ENCODE assay signal across 13 cellular contexts in genomic region chr18:3790702-3791101, GRCh38.
A peak's percentile ranks its signal among the peaks of the same experiment; 100 is the strongest.
DNase-seq lines count a peak whose midpoint lies in the region; ATAC-seq and TF ChIP-seq lines count a peak whose summit lies in the region.
"Had no signal": no experiment of that assay in that cellular context is flagged by ENCODE, and none has a peak within 500 bp of the region (broad histone marks: within the 10 kb centered on the region; RNA-seq: fewer than 3 reads in every experiment).

No MANE protein-coding gene starts in this region.

- no peaks in the 10 kb centered on the region for H3K27me3 ChIP-seq in tibial artery
- H3K27me3 ChIP-seq: tibial nerve had no signal

- no peaks in the 10 kb centered on the region for H3K9me3 ChIP-seq in tibial artery
- H3K9me3 ChIP-seq: tibial nerve had no signal

- DNase-seq in COLO668 (lab: John Stamatoyannopoulos, UW; ENCODE audit: unreplicated experiment), result peak; percentile 32
- peak; percentile 90 for DNase-seq in MV-4-11 (lab: John Stamatoyannopoulos, UW)
- peak; percentile 81 for DNase-seq in NOMO-1 treated with DMSO at 0.1 percent for 48 hours (lab: John Stamatoyannopoulos, UW; ENCODE audit: unreplicated experiment)
- DNase-seq in fibroblast of the aortic adventitia (ENCODE audit: low read depth), result peak; percentile 53
- DNase-seq in NCI-H1048 (lab: John Stamatoyannopoulos, UW), result no peak
- no peak for DNase-seq in tibial artery
- DNase-seq: activated CD4-positive, alpha-beta T cell treated with anti-CD3 and anti-CD28 coated beads for 4 hours; activated T-cell treated with anti-CD3 and anti-CD28 coated beads, Interleukin-2, amount 50 U/mL, for 48 hours; amygdala; NCI-H2029 treated with DMSO at 0.1 percent for 48 hours had no signal

- H3K36me3 ChIP-seq in tibial artery, result no peaks in the 10 kb centered on the region
- H3K36me3 ChIP-seq: tibial nerve had no signal

- H3K4me3 ChIP-seq in fibroblast of the aortic adventitia (ENCODE audit: low read depth, low read length), result no peak overlapping the region
- H3K4me3 ChIP-seq in tibial artery, result no peak overlapping the region
- H3K4me3 ChIP-seq: tibial nerve had no signal

- ATAC-seq in GM19467 (IDR thresholded peaks at IDR 0.05; ENCODE audit: unreplicated experiment), result no peak
- ATAC-seq in HG02973 (IDR thresholded peaks at IDR 0.05; ENCODE audit: unreplicated experiment), result no peak

- no peaks in the 10 kb centered on the region for H3K4me1 ChIP-seq in tibial artery
- H3K4me1 ChIP-seq: tibial nerve had no signal

- no peak for TF ChIP-seq CTCF in fibroblast of the aortic adventitia (IDR thresholded peaks at IDR 0.05; ENCODE audit: insufficient read depth, low read length)
- no peak for TF ChIP-seq CTCF in tibial artery (IDR thresholded peaks at IDR 0.05)

- no peak overlapping the region for H3K27ac ChIP-seq in tibial artery
- H3K27ac ChIP-seq: tibial nerve had no signal

- intact Hi-C loops in tibial artery (cut with DNase I; ENCODE audit: low total_unique reads), result no loop called here

Comparison
In these comparisons a context has a peak if more than half of its experiments do, and no peak if none do; other contexts are left out.
1. DNase-seq: peak in COLO668 (single experiment), MV-4-11 (single experiment), NOMO-1 treated with DMSO at 0.1 percent for 48 hours (single experiment) and fibroblast of the aortic adventitia (single experiment); none in NCI-H1048 (single experiment) and tibial artery (0 of 2).